8 cellular contexts compared by ENCODE assay signal in genomic region chr2:87217741-87218410, GRCh38.
DNase-seq lines count a peak whose midpoint lies in the region; ATAC-seq, FAIRE-seq and TF ChIP-seq lines count a peak whose summit lies in the region.
"Not testable (repeated sequence)": the region's sequence is repeated elsewhere in the genome, so short reads cannot be mapped to it uniquely, and the experiment has no call there.

No MANE protein-coding gene starts in this region.

- not testable (repeated sequence) for H2AFZ ChIP-seq in HepG2 (ENCODE audit: low read length)

- not testable (repeated sequence) for H3K27ac ChIP-seq in CD8-positive, alpha-beta memory T cell (ENCODE audit: low read depth, low read length); HepG2 (ENCODE audit: extremely low read length, insufficient read depth, low read length)

- intact Hi-C loops in HepG2 (cut with micrococcal nuclease; ENCODE audit: unreplicated experiment): not testable (repeated sequence)

- not testable (repeated sequence) for H3K4me1 Mint-ChIP-seq in CD8-positive, alpha-beta memory T cell; activated T-cell treated with anti-CD3 and anti-CD28 coated beads, Interleukin-2, amount 50 U/mL, for 72 hours (ENCODE audit: low read depth)

- TF ChIP-seq POLR2A in HepG2 (IDR thresholded peaks at IDR 0.05; ENCODE audit: insufficient read depth in 1 of 2, low read depth in 2 of 2, low read length in 2 of 2): not testable (repeated sequence)

- not testable (repeated sequence) for H3K27me3 Mint-ChIP-seq in CD8-positive, alpha-beta memory T cell
- H3K27me3 Mint-ChIP-seq in activated T-cell treated with anti-CD3 and anti-CD28 coated beads, Interleukin-2, amount 50 U/mL, for 72 hours (ENCODE audit: low read depth): peaks cover 11% of the 10 kb centered on the region

- H4K20me1 ChIP-seq in HepG2 (ENCODE audit: insufficient read depth, low read length): not testable (repeated sequence)

- in situ Hi-C loops in HepG2 (cut with HindIII; ENCODE audit: extremely low pct_ligation_motif_present, low pct_unique_long_range_greater_than_20kb): not testable (repeated sequence)

- not testable (repeated sequence) for H3K27ac Mint-ChIP-seq in CD8-positive, alpha-beta memory T cell; activated T-cell treated with anti-CD3 and anti-CD28 coated beads, Interleukin-2, amount 50 U/mL, for 72 hours

- not testable (repeated sequence) for H3K36me3 Mint-ChIP-seq in CD8-positive, alpha-beta memory T cell; activated T-cell treated with anti-CD3 and anti-CD28 coated beads, Interleukin-2, amount 50 U/mL, for 72 hours (ENCODE audit: insufficient read depth in 2 of 2)

- WGBS in HepG2 (ENCODE audit: low lambda C conversion rate): 0% methylated on average over 6 of the region's 21 CpGs

- peak; percentile 91 to 96 for ATAC-seq in activated T-cell treated with anti-CD3 and anti-CD28 coated beads, Interleukin-2, amount 50 U/mL, for 72 hours (replicated peaks in 1 of 2)
- ATAC-seq in HepG2: peak; percentile 95
- peak; percentile 96 for ATAC-seq in stimulated activated naive CD8-positive, alpha-beta T cell treated with anti-CD3 and anti-CD28 coated beads, Interleukin-15, Interleukin-2, amounts not matched to agents 100 U/mL and 50 U/mL, for 24 hours

- H3K79me2 ChIP-seq in HepG2 (ENCODE audit: insufficient read depth, low read length): not testable (repeated sequence)

- peak in 4 of 5 donors; percentile 49 to 74 (median 56) for DNase-seq in CD8-positive, alpha-beta memory T cell
- DNase-seq in HFF-Myc (ENCODE audit: extremely low read depth, low read depth); HepG2 (ENCODE audit: low spot score): not testable (repeated sequence)
- DNase-seq in activated T-cell treated with anti-CD3 and anti-CD28 coated beads, Interleukin-2, amount 50 U/mL, for 72 hours: peak in 1 of 2 donors; percentile 80
- DNase-seq in effector CD4-positive, alpha-beta T cell: peak; percentile 48
- peak; percentile 83 for DNase-seq in stimulated activated CD4-positive, alpha-beta T cell treated with anti-CD3 and anti-CD28 coated beads, Interleukin-15, amount 100 ng/mL, for 24 hours
- peak; percentile 87 for DNase-seq in stimulated activated naive CD8-positive, alpha-beta T cell treated with anti-CD3 and anti-CD28 coated beads, Interleukin-15, Interleukin-2, amounts not matched to agents 100 U/mL and 50 U/mL, for 24 hours

- H3K9me3 ChIP-seq in CD8-positive, alpha-beta memory T cell (ENCODE audit: low read length); HepG2 (ENCODE audit: low read length): not testable (repeated sequence)

- TF ChIP-seq CTCF in HFF-Myc (IDR thresholded peaks at IDR 0.05; ENCODE audit: low read depth, low read length, missing control alignments) (peak; percentile 33), WI38 (IDR thresholded peaks at IDR 0.05; ENCODE audit: low read depth, low read length) (peak; percentile 19; the same call in 1 of the 2 replicates), HepG2 (CRISPR knock-in tag; IDR thresholded peaks at IDR 0.05) (peak; percentile 26; the same call in 1 of the 2 replicates)

- not testable (repeated sequence) for H3K4me2 ChIP-seq in HepG2 (ENCODE audit: low read depth, low read length)

- H3K4me1 ChIP-seq in CD8-positive, alpha-beta memory T cell (ENCODE audit: insufficient read depth, low read length); HepG2 (ENCODE audit: insufficient read depth, low read length): not testable (repeated sequence)

- not testable (repeated sequence) for H3K9ac ChIP-seq in HepG2 (ENCODE audit: insufficient read depth, low read depth, low read length)

- not testable (repeated sequence) for BruUV-seq in HepG2 (replicated peaks; lab: Mats Ljungman, UMichigan)

- not testable (repeated sequence) for TF ChIP-seq EP300 in HepG2 (IDR thresholded peaks at IDR 0.05; ENCODE audit: low read depth in 2 of 2, low read length in 2 of 2); HepG2 (CRISPR knock-in tag; IDR thresholded peaks at IDR 0.05; ENCODE audit: borderline replicate concordance)

- not testable (repeated sequence) for H3K9me3 Mint-ChIP-seq in CD8-positive, alpha-beta memory T cell; activated T-cell treated with anti-CD3 and anti-CD28 coated beads, Interleukin-2, amount 50 U/mL, for 72 hours

- H3K27me3 ChIP-seq in CD8-positive, alpha-beta memory T cell (ENCODE audit: insufficient read depth, low read length, poor library complexity, severe bottlenecking); HepG2 (ENCODE audit: control insufficient read depth in 1 of 2, insufficient read depth in 2 of 2, low read length in 2 of 2): not testable (repeated sequence)

- H3K4me3 Mint-ChIP-seq in CD8-positive, alpha-beta memory T cell; activated T-cell treated with anti-CD3 and anti-CD28 coated beads, Interleukin-2, amount 50 U/mL, for 72 hours: not testable (repeated sequence)

- CTCF ChIA-PET in CD8-positive, alpha-beta memory T cell (lab: Charles Lee); HepG2 (lab: Yijun Ruan, JAX; ENCODE audit: low intra/inter-chr PET ratio, low total read pairs): not testable (repeated sequence)

- not testable (repeated sequence) for TF ChIP-seq RAD21 in HepG2 (CRISPR knock-in tag; IDR thresholded peaks at IDR 0.05)

- POLR2A ChIA-PET in CD8-positive, alpha-beta memory T cell (lab: Charles Lee); HepG2 (lab: Yijun Ruan, JAX): not testable (repeated sequence)

- H3K36me3 ChIP-seq in CD8-positive, alpha-beta memory T cell (ENCODE audit: insufficient read depth, low read length); HepG2 (replicated peaks in 1 of 2; ENCODE audit: control insufficient read depth in 1 of 2, insufficient read depth in 2 of 2, low read length in 2 of 2): not testable (repeated sequence)

- H3K4me3 ChIP-seq in CD8-positive, alpha-beta memory T cell (ENCODE audit: low read length); HFF-Myc (replicated peaks; ENCODE audit: low read depth, low read length); WI38 (ENCODE audit: low read depth, low read length); HepG2 (replicated peaks in 1 of 3; ENCODE audit: insufficient read depth in 1 of 3, low read depth in 2 of 3, low read length in 3 of 3): not testable (repeated sequence)

- peak; percentile 95 for FAIRE-seq in HepG2 (lab: Jason Lieb, UNC)

TF ChIP-seq in HepG2, 621 proteins besides CTCF, POLR2A, EP300 and RAD21:
- TF ChIP-seq STAG1 (CRISPR knock-in tag; IDR thresholded peaks at IDR 0.05): peak; percentile 81
- 0 out of 2 replicates have a peak, but pooled peaks have one; percentile 30 for TF ChIP-seq ZNF331 (CRISPR knock-in tag; IDR thresholded peaks at IDR 0.05)
- 0 out of 2 replicates have a peak, but pooled peaks have one; percentile 5 for TF ChIP-seq SMC3 (IDR thresholded peaks at IDR 0.05; ENCODE audit: low read length)
